Comparison of ENCODE assay signal across 10 cellular contexts in genomic region chr11:114077482-114078305, GRCh38. TPM values are rescaled to one million over a fixed set of nuclear protein-coding genes. Genes with fewer than 3 reads are reported as not detected.
A peak's percentile ranks its signal among the peaks of the same experiment; 100 is the strongest.
DNase-seq lines count a peak whose midpoint lies in the region; ATAC-seq and TF ChIP-seq lines count a peak whose summit lies in the region.
"Had no signal": no experiment of that assay in that cellular context is flagged by ENCODE, and none has a peak within 500 bp of the region (broad histone marks: within the 10 kb centered on the region; RNA-seq: fewer than 3 reads in every experiment).

No MANE protein-coding gene starts in this region.

- no peaks in the 10 kb centered on the region for H3K36me3 ChIP-seq in DOHH2 (ENCODE audit: control insufficient read depth, low read length)
- peaks cover 0 to 47% of the 10 kb centered on the region in 2 donors for H3K36me3 ChIP-seq in neuronal stem cell (replicated peaks in 1 of 2; ENCODE audit: control insufficient read depth in 2 of 2, insufficient read depth in 2 of 2, low read length in 2 of 2)

- H3K4ac ChIP-seq in neuronal stem cell (ENCODE audit: low read length): no peak overlapping the region

- H2BK120ac ChIP-seq in neuronal stem cell (ENCODE audit: low read depth, low read length): no peak overlapping the region

- H3K9me3 ChIP-seq in DOHH2 (ENCODE audit: control insufficient read depth, insufficient read depth, low read length) (no peaks in the 10 kb centered on the region), neuronal stem cell (replicated peaks in 1 of 2; ENCODE audit: control insufficient read depth in 2 of 2, insufficient read depth in 1 of 2, low read depth in 1 of 2, low read length in 2 of 2) (no peaks in the 10 kb centered on the region)

- DNase-seq in NCI-H1417 treated with DMSO at 0.1 percent for 48 hours (lab: John Stamatoyannopoulos, UW) (peak; percentile 18), neuronal stem cell (ENCODE audit: low spot score) (no peak), NCI-H2107 (lab: John Stamatoyannopoulos, UW) (no peak)
- DNase-seq in activated naive CD8-positive, alpha-beta T cell treated with anti-CD3 and anti-CD28 coated beads, Interleukin-2, amount 50 U/mL, for 24 hours: peak; percentile 27
- DNase-seq in stimulated activated naive B cell treated with anti-CD40 and anti-IgM and Interleukin-4, amounts not matched to agents 10 μg/mL and 1 μg/mL and 100 μg/mL, for 72 hours: no peak
- DNase-seq: GDM1 had no signal

- no peak overlapping the region for H3K9ac ChIP-seq in neuronal stem cell (ENCODE audit: low read depth, low read length, poor library complexity)
- H3K9ac ChIP-seq: parathyroid adenoma had no signal

- peak overlapping the region; percentile 66 for H3K18ac ChIP-seq in neuronal stem cell (ENCODE audit: low read length)

- H3K27me3 Mint-ChIP-seq in activated naive CD8-positive, alpha-beta T cell treated with anti-CD3 and anti-CD28 coated beads, Interleukin-2, amount 50 U/mL, for 24 hours: peaks cover 13% of the 10 kb centered on the region
- peaks cover 22 to 38% of the 10 kb centered on the region in 2 donors for H3K27me3 Mint-ChIP-seq in stimulated activated naive B cell treated with anti-CD40 and anti-IgM and Interleukin-4, amounts not matched to agents 10 μg/mL and 1 μg/mL and 100 μg/mL, for 72 hours

- no peak for TF ChIP-seq CTCF in DOHH2 (IDR thresholded peaks at IDR 0.05; ENCODE audit: low read depth, low read length, poor library complexity, severe bottlenecking)

- peaks cover 82% of the 10 kb centered on the region for H3K4me1 Mint-ChIP-seq in activated naive CD8-positive, alpha-beta T cell treated with anti-CD3 and anti-CD28 coated beads, Interleukin-2, amount 50 U/mL, for 24 hours
- H3K4me1 Mint-ChIP-seq in stimulated activated naive B cell treated with anti-CD40 and anti-IgM and Interleukin-4, amounts not matched to agents 10 μg/mL and 1 μg/mL and 100 μg/mL, for 72 hours: peaks cover 55 to 87% of the 10 kb centered on the region in 2 donors

- H3K36me3 Mint-ChIP-seq in activated naive CD8-positive, alpha-beta T cell treated with anti-CD3 and anti-CD28 coated beads, Interleukin-2, amount 50 U/mL, for 24 hours (ENCODE audit: low read depth): no peaks in the 10 kb centered on the region
- H3K36me3 Mint-ChIP-seq in stimulated activated naive B cell treated with anti-CD40 and anti-IgM and Interleukin-4, amounts not matched to agents 10 μg/mL and 1 μg/mL and 100 μg/mL, for 72 hours: peaks cover 1 to 3% of the 10 kb centered on the region in 2 donors

- H3K27ac Mint-ChIP-seq in activated naive CD8-positive, alpha-beta T cell treated with anti-CD3 and anti-CD28 coated beads, Interleukin-2, amount 50 U/mL, for 24 hours: peak overlapping the region; percentile 46
- H3K27ac Mint-ChIP-seq in stimulated activated naive B cell treated with anti-CD40 and anti-IgM and Interleukin-4, amounts not matched to agents 10 μg/mL and 1 μg/mL and 100 μg/mL, for 72 hours: no peak overlapping the region

- 0 out of 2 replicates have a peak, but pooled peaks cover 3% of the 10 kb centered on the region for H4K20me1 ChIP-seq in DOHH2 (ENCODE audit: control insufficient read depth, insufficient read depth, low read depth, low read length)

- H3K4me1 ChIP-seq in DOHH2 (ENCODE audit: control insufficient read depth, low read length) (peaks cover 21% of the 10 kb centered on the region), neuronal stem cell (ENCODE audit: control insufficient read depth in 2 of 2, insufficient read depth in 1 of 2, low read depth in 1 of 2, low read length in 2 of 2) (peaks cover 41 to 63% of the 10 kb centered on the region in 2 donors)

- H3K79me1 ChIP-seq in neuronal stem cell (ENCODE audit: low read depth, low read length): peaks cover 4% of the 10 kb centered on the region

- H3K27me3 ChIP-seq in DOHH2 (ENCODE audit: control insufficient read depth, low read length) (peaks cover 53% of the 10 kb centered on the region), neuronal stem cell (ENCODE audit: control insufficient read depth in 3 of 3, insufficient read depth in 3 of 3, low read depth in 1 of 3, low read length in 3 of 3) (no peaks in the 10 kb centered on the region)

- H3K4me3 Mint-ChIP-seq in activated naive CD8-positive, alpha-beta T cell treated with anti-CD3 and anti-CD28 coated beads, Interleukin-2, amount 50 U/mL, for 24 hours: peak overlapping the region; percentile 50
- no peak overlapping the region for H3K4me3 Mint-ChIP-seq in stimulated activated naive B cell treated with anti-CD40 and anti-IgM and Interleukin-4, amounts not matched to agents 10 μg/mL and 1 μg/mL and 100 μg/mL, for 72 hours

- no peaks in the 10 kb centered on the region for H3K9me2 ChIP-seq in DOHH2 (replicated peaks; ENCODE audit: control insufficient read depth, low read length)

- no peak overlapping the region for H3K14ac ChIP-seq in neuronal stem cell (ENCODE audit: low read length)

- no peak overlapping the region for H3K27ac ChIP-seq in DOHH2 (ENCODE audit: low read depth, low read length)
- no peak overlapping the region for H3K27ac ChIP-seq in neuronal stem cell (replicated peaks; ENCODE audit: low read length)
- H3K27ac ChIP-seq: parathyroid adenoma had no signal

- H2AK5ac ChIP-seq in neuronal stem cell (ENCODE audit: low read depth, low read length): no peak overlapping the region

- no peak overlapping the region for H2BK5ac ChIP-seq in neuronal stem cell (ENCODE audit: low read length)

- H3F3A ChIP-seq in DOHH2 (ENCODE audit: control insufficient read depth, insufficient read depth): no peaks in the 10 kb centered on the region

- ATAC-seq in activated naive CD8-positive, alpha-beta T cell treated with anti-CD3 and anti-CD28 coated beads, Interleukin-2, amount 50 U/mL, for 24 hours: peak; percentile 29
- ATAC-seq in stimulated activated naive B cell treated with anti-CD40 and anti-IgM and Interleukin-4, amounts not matched to agents 10 μg/mL and 1 μg/mL and 100 μg/mL, for 72 hours (replicated peaks): no peak
- no peak for ATAC-seq in HG02588 (IDR thresholded peaks at IDR 0.05; ENCODE audit: unreplicated experiment)
- no peak for ATAC-seq in HG03175 (IDR thresholded peaks at IDR 0.05; ENCODE audit: unreplicated experiment)

- H3K4me3 ChIP-seq in DOHH2 (ENCODE audit: low read length) (no peak overlapping the region), neuronal stem cell (ENCODE audit: low read length in 2 of 2) (no peak overlapping the region)

- no peak overlapping the region for H2BK12ac ChIP-seq in neuronal stem cell (ENCODE audit: low read length)

- H3K23ac ChIP-seq in neuronal stem cell (ENCODE audit: low read depth, low read length, poor library complexity): no peak overlapping the region

- no peak overlapping the region for H4K8ac ChIP-seq in neuronal stem cell (ENCODE audit: low read depth, low read length)

- H4K91ac ChIP-seq in neuronal stem cell (ENCODE audit: low read depth, low read length, poor library complexity): no peak overlapping the region

- WGBS in neuronal stem cell (ENCODE audit: extremely low coverage in 2 of 2, insufficient read length in 2 of 2, insufficient replicate concordance in 1 of 2), 2 donors: no CpG with 5 or more reads among the region's 9 CpGs

- no peaks in the 10 kb centered on the region for H3K9me3 Mint-ChIP-seq in activated naive CD8-positive, alpha-beta T cell treated with anti-CD3 and anti-CD28 coated beads, Interleukin-2, amount 50 U/mL, for 24 hours
- H3K9me3 Mint-ChIP-seq in stimulated activated naive B cell treated with anti-CD40 and anti-IgM and Interleukin-4, amounts not matched to agents 10 μg/mL and 1 μg/mL and 100 μg/mL, for 72 hours: no peaks in the 10 kb centered on the region

- H3K79me2 ChIP-seq in DOHH2 (ENCODE audit: control insufficient read depth, low read length): no peaks in the 10 kb centered on the region

- no peak overlapping the region for H2BK15ac ChIP-seq in neuronal stem cell (ENCODE audit: low read length)

- no peak overlapping the region for H2AFZ ChIP-seq in neuronal stem cell (ENCODE audit: low read length)
- H2AFZ ChIP-seq: parathyroid adenoma had no signal

- H3K4me2 ChIP-seq in DOHH2 (ENCODE audit: low read length) (0 out of 2 replicates have a peak overlapping the region, but pooled peaks have one; percentile 6), neuronal stem cell (ENCODE audit: insufficient read depth, low read length, poor library complexity, severe bottlenecking) (no peak overlapping the region)

RNA-seq across cellular contexts. Expression of gene ZBTB16, which starts 18.2 kb away (rescaled TPM):
- 18.2 TPM for polyA plus RNA-seq in neuronal stem cell (2013, experiment 1 of 2)
- polyA plus RNA-seq in neuronal stem cell (2013, experiment 2 of 2): 19.2 TPM

Comparison
In these comparisons a context has a peak if more than half of its experiments do, and no peak if none do; other contexts are left out.
1. DNase-seq: peak in NCI-H1417 treated with DMSO at 0.1 percent for 48 hours (single experiment) and activated naive CD8-positive, alpha-beta T cell treated with anti-CD3 and anti-CD28 coated beads, Interleukin-2, amount 50 U/mL, for 24 hours (single experiment); none in neuronal stem cell (single experiment), stimulated activated naive B cell treated with anti-CD40 and anti-IgM and Interleukin-4, amounts not matched to agents 10 μg/mL and 1 μg/mL and 100 μg/mL, for 72 hours (single experiment) and NCI-H2107 (single experiment).